In genomic region chr11:19686234-19686633, GRCh38 we compare ENCODE assay signal across 30 cellular contexts.
"Had no signal": no experiment of that assay in that cellular context is flagged by ENCODE, and none has a peak within 500 bp of the region (broad histone marks: within the 10 kb centered on the region; RNA-seq: fewer than 3 reads in every experiment).

No MANE protein-coding gene starts in this region.

- H3K36me3 ChIP-seq: ascending aorta, breast epithelium, cardiac muscle cell, esophagus muscularis mucosa, gastrocnemius medialis had no signal

- H3K4me3 Mint-ChIP-seq: activated CD4-positive, alpha-beta memory T cell treated with anti-CD3 and anti-CD28 coated beads, Interleukin-2, amount 10 ng/mL, durations not matched to agents 7 days and 5 days; activated CD4-positive, alpha-beta T cell treated with anti-CD3 and anti-CD28 coated beads, Interleukin-2, amount 10 ng/mL, durations not matched to agents 7 days and 5 days; activated naive CD4-positive, alpha-beta T cell treated with anti-CD3 and anti-CD28 coated beads, Interleukin-2, amount 10 ng/mL, durations not matched to agents 7 days and 5 days; activated naive CD8-positive, alpha-beta T cell treated with anti-CD3 and anti-CD28 coated beads, Interleukin-2, amount 10 ng/mL, durations not matched to agents 7 days and 5 days; activated T-cell treated with anti-CD3 and anti-CD28 coated beads, Interleukin-2, amount 50 U/mL, for 24 hours; activated T-cell treated with anti-CD3 and anti-CD28 coated beads, Interleukin-2, amount 50 U/mL, for 72 hours; central memory CD8-positive, alpha-beta T cell; dendritic cell treated with granulocyte-macrophage colony-stimulating factor and Interleukin-4, amounts not matched to agents 40 ng/mL and 50 ng/mL, for 4 days; endodermal cell; WTC11 had no signal

- H3K4me1 ChIP-seq: breast epithelium, foreskin keratinocyte had no signal

- H3K4me3 ChIP-seq: ascending aorta, breast epithelium, cardiac muscle cell, coronary artery, dorsolateral prefrontal cortex, esophagus muscularis mucosa, gastrocnemius medialis had no signal

- H3K9me3 Mint-ChIP-seq: activated CD4-positive, alpha-beta memory T cell treated with anti-CD3 and anti-CD28 coated beads, Interleukin-2, amount 10 ng/mL, durations not matched to agents 7 days and 5 days; activated CD4-positive, alpha-beta T cell treated with anti-CD3 and anti-CD28 coated beads, Interleukin-2, amount 10 ng/mL, durations not matched to agents 7 days and 5 days; activated naive CD4-positive, alpha-beta T cell treated with anti-CD3 and anti-CD28 coated beads, Interleukin-2, amount 10 ng/mL, durations not matched to agents 7 days and 5 days; activated naive CD4-positive, alpha-beta T cell treated with anti-CD3 and anti-CD28 coated beads, Interleukin-2, amount 50 U/mL, for 72 hours; activated naive CD8-positive, alpha-beta T cell treated with anti-CD3 and anti-CD28 coated beads, Interleukin-2, amount 10 ng/mL, durations not matched to agents 7 days and 5 days; activated T-cell treated with anti-CD3 and anti-CD28 coated beads, Interleukin-2, amount 50 U/mL, for 24 hours; activated T-cell treated with anti-CD3 and anti-CD28 coated beads, Interleukin-2, amount 50 U/mL, for 72 hours; brain; central memory CD8-positive, alpha-beta T cell; dendritic cell treated with granulocyte-macrophage colony-stimulating factor and Interleukin-4, amounts not matched to agents 40 ng/mL and 50 ng/mL, for 4 days; endodermal cell; WTC11 had no signal

- ATAC-seq: activated naive CD4-positive, alpha-beta T cell treated with anti-CD3 and anti-CD28 coated beads, Interleukin-2, amount 50 U/mL, for 72 hours; activated T-cell treated with anti-CD3 and anti-CD28 coated beads, Interleukin-2, amount 50 U/mL, for 72 hours; foreskin keratinocyte; gastrocnemius medialis; WTC11 had no signal

- H3K27me3 ChIP-seq: ascending aorta, breast epithelium, dorsolateral prefrontal cortex, esophagus muscularis mucosa, gastrocnemius medialis had no signal

- H3K36me3 Mint-ChIP-seq: activated naive CD4-positive, alpha-beta T cell treated with anti-CD3 and anti-CD28 coated beads, Interleukin-2, amount 10 ng/mL, durations not matched to agents 7 days and 5 days; activated naive CD4-positive, alpha-beta T cell treated with anti-CD3 and anti-CD28 coated beads, Interleukin-2, amount 50 U/mL, for 72 hours; activated naive CD8-positive, alpha-beta T cell treated with anti-CD3 and anti-CD28 coated beads, Interleukin-2, amount 10 ng/mL, durations not matched to agents 7 days and 5 days; brain; WTC11 had no signal

- DNase-seq: activated CD4-positive, alpha-beta memory T cell treated with anti-CD3 and anti-CD28 coated beads, Interleukin-2, amount 10 ng/mL, durations not matched to agents 7 days and 5 days; activated CD4-positive, alpha-beta T cell treated with anti-CD3 and anti-CD28 coated beads for 1 hour; activated CD4-positive, alpha-beta T cell treated with anti-CD3 and anti-CD28 coated beads for 4 hours; activated CD4-positive, alpha-beta T cell treated with anti-CD3 and anti-CD28 coated beads, Interleukin-2, amount 10 ng/mL, durations not matched to agents 7 days and 5 days; activated CD4-positive, alpha-beta T cell treated with anti-CD3 and anti-CD28 coated beads, Interleukin-2, amount 50 U/mL, for 4 hours; activated CD8-positive, alpha-beta memory T cell treated with anti-CD3 and anti-CD28 coated beads, Interleukin-2, amount 50 U/mL, for 48 hours; activated gamma-delta T cell; activated naive CD4-positive, alpha-beta T cell; activated naive CD4-positive, alpha-beta T cell treated with anti-CD3 and anti-CD28 coated beads, Interleukin-2, amount 10 ng/mL, durations not matched to agents 7 days and 5 days; activated naive CD8-positive, alpha-beta T cell treated with anti-CD3 and anti-CD28 coated beads, Interleukin-2, amount 10 ng/mL, durations not matched to agents 7 days and 5 days; activated T-cell treated with anti-CD3 and anti-CD28 coated beads for 4 hours; activated T-cell treated with anti-CD3 and anti-CD28 coated beads, Interleukin-2, amount 50 U/mL, for 24 hours; activated T-cell treated with anti-CD3 and anti-CD28 coated beads, Interleukin-2, amount 50 U/mL, for 72 hours; dorsolateral prefrontal cortex; effector memory CD4-positive, alpha-beta T cell; endodermal cell; erythroblast; foreskin keratinocyte; gastrocnemius medialis; T-helper 2 cell had no signal

- H3K27ac Mint-ChIP-seq: activated CD4-positive, alpha-beta memory T cell treated with anti-CD3 and anti-CD28 coated beads, Interleukin-2, amount 10 ng/mL, durations not matched to agents 7 days and 5 days; activated CD4-positive, alpha-beta T cell treated with anti-CD3 and anti-CD28 coated beads, Interleukin-2, amount 10 ng/mL, durations not matched to agents 7 days and 5 days; activated naive CD4-positive, alpha-beta T cell treated with anti-CD3 and anti-CD28 coated beads, Interleukin-2, amount 10 ng/mL, durations not matched to agents 7 days and 5 days; activated naive CD4-positive, alpha-beta T cell treated with anti-CD3 and anti-CD28 coated beads, Interleukin-2, amount 50 U/mL, for 72 hours; activated naive CD8-positive, alpha-beta T cell treated with anti-CD3 and anti-CD28 coated beads, Interleukin-2, amount 10 ng/mL, durations not matched to agents 7 days and 5 days; activated T-cell treated with anti-CD3 and anti-CD28 coated beads, Interleukin-2, amount 50 U/mL, for 24 hours; activated T-cell treated with anti-CD3 and anti-CD28 coated beads, Interleukin-2, amount 50 U/mL, for 72 hours; dendritic cell treated with granulocyte-macrophage colony-stimulating factor and Interleukin-4, amounts not matched to agents 40 ng/mL and 50 ng/mL, for 4 days; endodermal cell; WTC11 had no signal

- H3K9me3 ChIP-seq: ascending aorta, breast epithelium, esophagus muscularis mucosa, gastrocnemius medialis had no signal

- H3K27ac ChIP-seq: ascending aorta, breast epithelium, cardiac muscle cell, coronary artery, esophagus muscularis mucosa, foreskin keratinocyte, gastrocnemius medialis had no signal

- H3K4me1 Mint-ChIP-seq: activated CD4-positive, alpha-beta memory T cell treated with anti-CD3 and anti-CD28 coated beads, Interleukin-2, amount 10 ng/mL, durations not matched to agents 7 days and 5 days; activated CD4-positive, alpha-beta T cell treated with anti-CD3 and anti-CD28 coated beads, Interleukin-2, amount 10 ng/mL, durations not matched to agents 7 days and 5 days; activated naive CD4-positive, alpha-beta T cell treated with anti-CD3 and anti-CD28 coated beads, Interleukin-2, amount 10 ng/mL, durations not matched to agents 7 days and 5 days; activated naive CD8-positive, alpha-beta T cell treated with anti-CD3 and anti-CD28 coated beads, Interleukin-2, amount 10 ng/mL, durations not matched to agents 7 days and 5 days; central memory CD8-positive, alpha-beta T cell; WTC11 had no signal
